ENCODE assay signal across 20 cellular contexts in genomic region chr12:16579041-16579440, GRCh38. TPM values are rescaled to one million over a fixed set of nuclear protein-coding genes. Genes with fewer than 3 reads are reported as not detected.
A peak's percentile ranks its signal among the peaks of the same experiment; 100 is the strongest.
DNase-seq lines count a peak whose midpoint lies in the region; ATAC-seq and TF ChIP-seq lines count a peak whose summit lies in the region.
"Had no signal": no experiment of that assay in that cellular context is flagged by ENCODE, and none has a peak within 500 bp of the region (broad histone marks: within the 10 kb centered on the region; RNA-seq: fewer than 3 reads in every experiment).

No MANE protein-coding gene starts in this region.

- peaks cover 30% of the 10 kb centered on the region for H3K4me1 ChIP-seq in adipocyte (ENCODE audit: control insufficient read depth, insufficient read depth, low read length)
- no peaks in the 10 kb centered on the region for H3K4me1 ChIP-seq in lower lobe of right lung
- H3K4me1 ChIP-seq: A549 had no signal

- intact Hi-C loops in lower lobe of right lung (cut with DNase I): no loop called here

- DNase-seq in adipocyte (ENCODE audit: low read depth) (no peak), fibroblast of gingiva (ENCODE audit: low read depth) (peak; percentile 83), lower lobe of right lung (no peak), NCI-H1092 treated with DMSO at 0.1 percent for 48 hours (lab: John Stamatoyannopoulos, UW) (no peak), hippocampal formation (lab: John Stamatoyannopoulos, UW) (no peak), HT-29 (ENCODE audit: low spot score) (no peak)
- DNase-seq: 8988T; ACHN; C1 segment of cervical spinal cord; Calu3; CD4-positive, alpha-beta memory T cell; COR-L47; DMS53; DMS79 treated with DMSO at 0.1 percent for 48 hours; GF-D8; H9 had no signal

- no peak for TF ChIP-seq CTCF in lower lobe of right lung (IDR thresholded peaks at IDR 0.05)

- ATAC-seq in lower lobe of right lung: no peak
- ATAC-seq: A549, GM23338, HCT116 had no signal

- H3K27me3 ChIP-seq in adipocyte (replicated peaks; ENCODE audit: control insufficient read depth, insufficient read depth, low read length) (no peaks in the 10 kb centered on the region), lower lobe of right lung (ENCODE audit: low read depth) (no peaks in the 10 kb centered on the region)

- H3K36me3 ChIP-seq in adipocyte (ENCODE audit: control insufficient read depth, insufficient read depth, low read length, severe bottlenecking) (no peaks in the 10 kb centered on the region), lower lobe of right lung (no peaks in the 10 kb centered on the region)

- peak overlapping the region; percentile 46 for H3K9ac ChIP-seq in adipocyte (ENCODE audit: low read length)

- H3K4me3 ChIP-seq in adipocyte (ENCODE audit: low read length): no peak overlapping the region
- H3K4me3 ChIP-seq in lower lobe of right lung: no peak overlapping the region
- H3K4me3 ChIP-seq: A549, GM23338 had no signal

- H3K9me3 ChIP-seq in adipocyte (ENCODE audit: control insufficient read depth, low read length) (no peaks in the 10 kb centered on the region), lower lobe of right lung (no peaks in the 10 kb centered on the region)
- H3K9me3 ChIP-seq: A549 had no signal

- peak overlapping the region; percentile 3 for H3K27ac ChIP-seq in lower lobe of right lung
- H3K27ac ChIP-seq: A549 had no signal

RNA-seq across cellular contexts. Expression of gene LMO3, which starts 26.9 kb away (rescaled TPM):
- total RNA-seq in lower lobe of right lung: 127 TPM
- total RNA-seq in HT-29 (2014; rRNA removed; shearing (Covaris generic)): not detected in 2 replicates
- total RNA-seq: Calu3; CD4-positive, alpha-beta memory T cell; G401; H9 had no signal

Comparison
In these comparisons a context has a peak if more than half of its experiments do, and no peak if none do; other contexts are left out.
1. RNA of gene LMO3, which starts 26.9 kb away (total RNA-seq): 127 TPM in lower lobe of right lung (single experiment); not detected in HT-29; every median in the first group is over 100 times any median in the second.